Comparison of ENCODE assay signal across 2 cellular contexts in genomic region chr12:71141270-71141948, GRCh38.
TF ChIP-seq lines count a peak whose summit lies in the region.

No MANE protein-coding gene starts in this region.

TF ChIP-seq in SK-N-SH treated with all-trans-retinoic acid at 6 μM for 48 hours, 23 proteins besides CTCF, POLR2A, EP300 and RAD21 (continued from another document):
- TF ChIP-seq TSHZ2 (CRISPR knock-in tag; IDR thresholded peaks at IDR 0.05) = no peak
- no peak for TF ChIP-seq ARNTL (CRISPR knock-in tag; IDR thresholded peaks at IDR 0.05; ENCODE audit: borderline replicate concordance, low read depth)
- TF ChIP-seq CSRNP3 (CRISPR knock-in tag; IDR thresholded peaks at IDR 0.05) = no peak
- no peak for TF ChIP-seq ESRRG (CRISPR knock-in tag; IDR thresholded peaks at IDR 0.05)
- TF ChIP-seq RARB (CRISPR knock-in tag; IDR thresholded peaks at IDR 0.05) = no peak
- TF ChIP-seq PPARA (CRISPR knock-in tag; IDR thresholded peaks at IDR 0.05; ENCODE audit: borderline replicate concordance) = no peak
- TF ChIP-seq ZFP30 (CRISPR knock-in tag; IDR thresholded peaks at IDR 0.05) = no peak
- TF ChIP-seq ZC3H10 (CRISPR knock-in tag; IDR thresholded peaks at IDR 0.05) = no peak
- TF ChIP-seq, protein P1, sequence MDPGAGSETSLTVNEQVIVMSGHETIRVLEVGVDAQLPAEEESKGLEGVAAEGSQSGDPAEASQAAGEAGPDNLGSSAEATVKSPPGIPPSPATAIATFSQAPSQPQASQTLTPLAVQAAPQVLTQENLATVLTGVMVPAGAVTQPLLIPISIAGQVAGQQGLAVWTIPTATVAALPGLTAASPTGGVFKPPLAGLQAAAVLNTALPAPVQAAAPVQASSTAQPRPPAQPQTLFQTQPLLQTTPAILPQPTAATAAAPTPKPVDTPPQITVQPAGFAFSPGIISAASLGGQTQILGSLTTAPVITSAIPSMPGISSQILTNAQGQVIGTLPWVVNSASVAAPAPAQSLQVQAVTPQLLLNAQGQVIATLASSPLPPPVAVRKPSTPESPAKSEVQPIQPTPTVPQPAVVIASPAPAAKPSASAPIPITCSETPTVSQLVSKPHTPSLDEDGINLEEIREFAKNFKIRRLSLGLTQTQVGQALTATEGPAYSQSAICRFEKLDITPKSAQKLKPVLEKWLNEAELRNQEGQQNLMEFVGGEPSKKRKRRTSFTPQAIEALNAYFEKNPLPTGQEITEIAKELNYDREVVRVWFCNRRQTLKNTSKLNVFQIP (CRISPR knock-in tag; IDR thresholded peaks at IDR 0.05; ENCODE audit: borderline replicate concordance, low read depth) = no peak
- no peak for TF ChIP-seq TCF4 (CRISPR knock-in tag; IDR thresholded peaks at IDR 0.05; ENCODE audit: borderline replicate concordance)

TF ChIP-seq in SK-N-SH, 30 proteins besides CTCF, POLR2A, EP300 and RAD21 (continued from another document):
- TF ChIP-seq, protein P2, sequence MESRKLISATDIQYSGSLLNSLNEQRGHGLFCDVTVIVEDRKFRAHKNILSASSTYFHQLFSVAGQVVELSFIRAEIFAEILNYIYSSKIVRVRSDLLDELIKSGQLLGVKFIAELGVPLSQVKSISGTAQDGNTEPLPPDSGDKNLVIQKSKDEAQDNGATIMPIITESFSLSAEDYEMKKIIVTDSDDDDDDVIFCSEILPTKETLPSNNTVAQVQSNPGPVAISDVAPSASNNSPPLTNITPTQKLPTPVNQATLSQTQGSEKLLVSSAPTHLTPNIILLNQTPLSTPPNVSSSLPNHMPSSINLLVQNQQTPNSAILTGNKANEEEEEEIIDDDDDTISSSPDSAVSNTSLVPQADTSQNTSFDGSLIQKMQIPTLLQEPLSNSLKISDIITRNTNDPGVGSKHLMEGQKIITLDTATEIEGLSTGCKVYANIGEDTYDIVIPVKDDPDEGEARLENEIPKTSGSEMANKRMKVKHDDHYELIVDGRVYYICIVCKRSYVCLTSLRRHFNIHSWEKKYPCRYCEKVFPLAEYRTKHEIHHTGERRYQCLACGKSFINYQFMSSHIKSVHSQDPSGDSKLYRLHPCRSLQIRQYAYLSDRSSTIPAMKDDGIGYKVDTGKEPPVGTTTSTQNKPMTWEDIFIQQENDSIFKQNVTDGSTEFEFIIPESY (IDR thresholded peaks at IDR 0.05; ENCODE audit: borderline replicate concordance, low read depth) = no peak
- no peak for TF ChIP-seq POLR2AphosphoS5 (IDR thresholded peaks at IDR 0.05; ENCODE audit: low read depth, low read length)
- TF ChIP-seq, protein P3, sequence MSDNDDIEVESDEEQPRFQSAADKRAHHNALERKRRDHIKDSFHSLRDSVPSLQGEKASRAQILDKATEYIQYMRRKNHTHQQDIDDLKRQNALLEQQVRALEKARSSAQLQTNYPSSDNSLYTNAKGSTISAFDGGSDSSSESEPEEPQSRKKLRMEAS (IDR thresholded peaks at IDR 0.05; ENCODE audit: low read depth) = no peak
- no peak for TF ChIP-seq EZH2phosphoT487 (IDR thresholded peaks at IDR 0.05; ENCODE audit: borderline replicate concordance, low read depth)
- no peak for TF ChIP-seq NRF1 (IDR thresholded peaks at IDR 0.05; ENCODE audit: low read depth, low read length)
- no peak for TF ChIP-seq SIN3A (IDR thresholded peaks at IDR 0.05; ENCODE audit: borderline replicate concordance, low read depth, low read length)
- no peak for TF ChIP-seq GABPA (IDR thresholded peaks at IDR 0.05; ENCODE audit: low read depth)
- TF ChIP-seq TCF12 (IDR thresholded peaks at IDR 0.05) = no peak
- TF ChIP-seq RXRA (IDR thresholded peaks at IDR 0.05; ENCODE audit: borderline replicate concordance, low read depth) = no peak
- TF ChIP-seq ELF1 (IDR thresholded peaks at IDR 0.05) = no peak
- TF ChIP-seq, protein P4, sequence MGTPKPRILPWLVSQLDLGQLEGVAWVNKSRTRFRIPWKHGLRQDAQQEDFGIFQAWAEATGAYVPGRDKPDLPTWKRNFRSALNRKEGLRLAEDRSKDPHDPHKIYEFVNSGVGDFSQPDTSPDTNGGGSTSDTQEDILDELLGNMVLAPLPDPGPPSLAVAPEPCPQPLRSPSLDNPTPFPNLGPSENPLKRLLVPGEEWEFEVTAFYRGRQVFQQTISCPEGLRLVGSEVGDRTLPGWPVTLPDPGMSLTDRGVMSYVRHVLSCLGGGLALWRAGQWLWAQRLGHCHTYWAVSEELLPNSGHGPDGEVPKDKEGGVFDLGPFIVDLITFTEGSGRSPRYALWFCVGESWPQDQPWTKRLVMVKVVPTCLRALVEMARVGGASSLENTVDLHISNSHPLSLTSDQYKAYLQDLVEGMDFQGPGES (IDR thresholded peaks at IDR 0.05; ENCODE audit: low read depth, low read length) = no peak
- no peak for TF ChIP-seq TEAD4 (IDR thresholded peaks at IDR 0.05; ENCODE audit: borderline replicate concordance, insufficient read depth)
